1 cellular context compared by ENCODE assay signal in the genomic region with DNA sequence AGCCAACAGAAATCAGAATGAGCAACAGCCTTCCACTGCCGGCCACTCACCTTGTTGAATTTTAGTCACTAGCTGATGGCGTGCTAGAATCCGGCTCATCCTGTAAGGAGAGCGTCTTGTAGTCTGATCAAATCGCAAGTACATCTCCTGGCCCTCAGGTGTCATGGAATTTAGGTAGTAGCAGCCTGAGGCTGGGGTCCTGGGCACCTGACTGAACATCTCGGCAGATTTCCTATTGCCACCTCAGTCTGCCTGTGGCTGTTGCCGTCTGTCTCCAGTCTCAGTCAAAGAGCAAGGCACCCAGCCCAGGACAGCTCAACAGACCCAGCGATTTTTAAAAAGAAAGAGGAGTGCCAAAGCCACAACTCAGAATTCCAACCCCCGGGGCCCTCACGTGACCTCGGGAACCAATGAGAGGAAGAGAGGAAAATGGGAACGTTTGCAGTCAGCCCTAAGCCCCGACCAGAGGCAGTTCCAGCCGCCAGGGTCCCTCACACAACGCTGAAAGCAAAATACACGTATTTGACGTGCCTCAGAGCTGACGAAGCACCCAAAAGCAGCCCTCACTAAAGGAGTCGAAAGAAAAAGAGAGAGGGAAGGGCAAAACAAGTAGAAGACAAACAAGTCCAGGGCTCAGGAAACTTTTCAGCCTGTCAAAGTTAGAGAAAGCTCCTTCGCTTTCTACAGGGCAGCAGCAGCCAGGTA.
A peak's percentile ranks its signal among the peaks of the same experiment; 100 is the strongest.
TF ChIP-seq lines count a peak whose summit lies in the region.

A gene with protein sequence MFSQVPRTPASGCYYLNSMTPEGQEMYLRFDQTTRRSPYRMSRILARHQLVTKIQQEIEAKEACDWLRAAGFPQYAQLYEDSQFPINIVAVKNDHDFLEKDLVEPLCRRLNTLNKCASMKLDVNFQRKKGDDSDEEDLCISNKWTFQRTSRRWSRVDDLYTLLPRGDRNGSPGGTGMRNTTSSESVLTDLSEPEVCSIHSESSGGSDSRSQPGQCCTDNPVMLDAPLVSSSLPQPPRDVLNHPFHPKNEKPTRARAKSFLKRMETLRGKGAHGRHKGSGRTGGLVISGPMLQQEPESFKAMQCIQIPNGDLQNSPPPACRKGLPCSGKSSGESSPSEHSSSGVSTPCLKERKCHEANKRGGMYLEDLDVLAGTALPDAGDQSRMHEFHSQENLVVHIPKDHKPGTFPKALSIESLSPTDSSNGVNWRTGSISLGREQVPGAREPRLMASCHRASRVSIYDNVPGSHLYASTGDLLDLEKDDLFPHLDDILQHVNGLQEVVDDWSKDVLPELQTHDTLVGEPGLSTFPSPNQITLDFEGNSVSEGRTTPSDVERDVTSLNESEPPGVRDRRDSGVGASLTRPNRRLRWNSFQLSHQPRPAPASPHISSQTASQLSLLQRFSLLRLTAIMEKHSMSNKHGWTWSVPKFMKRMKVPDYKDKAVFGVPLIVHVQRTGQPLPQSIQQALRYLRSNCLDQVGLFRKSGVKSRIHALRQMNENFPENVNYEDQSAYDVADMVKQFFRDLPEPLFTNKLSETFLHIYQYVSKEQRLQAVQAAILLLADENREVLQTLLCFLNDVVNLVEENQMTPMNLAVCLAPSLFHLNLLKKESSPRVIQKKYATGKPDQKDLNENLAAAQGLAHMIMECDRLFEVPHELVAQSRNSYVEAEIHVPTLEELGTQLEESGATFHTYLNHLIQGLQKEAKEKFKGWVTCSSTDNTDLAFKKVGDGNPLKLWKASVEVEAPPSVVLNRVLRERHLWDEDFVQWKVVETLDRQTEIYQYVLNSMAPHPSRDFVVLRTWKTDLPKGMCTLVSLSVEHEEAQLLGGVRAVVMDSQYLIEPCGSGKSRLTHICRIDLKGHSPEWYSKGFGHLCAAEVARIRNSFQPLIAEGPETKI (minus strand): TSS at position 336 of the 705 bp plus-strand sequence. CDS start 117 bp downstream, at position 219.

TF ChIP-seq in liver, 16 proteins besides CTCF, POLR2A, EP300 and RAD21 (continued from another document):
- TF ChIP-seq, protein P1, sequence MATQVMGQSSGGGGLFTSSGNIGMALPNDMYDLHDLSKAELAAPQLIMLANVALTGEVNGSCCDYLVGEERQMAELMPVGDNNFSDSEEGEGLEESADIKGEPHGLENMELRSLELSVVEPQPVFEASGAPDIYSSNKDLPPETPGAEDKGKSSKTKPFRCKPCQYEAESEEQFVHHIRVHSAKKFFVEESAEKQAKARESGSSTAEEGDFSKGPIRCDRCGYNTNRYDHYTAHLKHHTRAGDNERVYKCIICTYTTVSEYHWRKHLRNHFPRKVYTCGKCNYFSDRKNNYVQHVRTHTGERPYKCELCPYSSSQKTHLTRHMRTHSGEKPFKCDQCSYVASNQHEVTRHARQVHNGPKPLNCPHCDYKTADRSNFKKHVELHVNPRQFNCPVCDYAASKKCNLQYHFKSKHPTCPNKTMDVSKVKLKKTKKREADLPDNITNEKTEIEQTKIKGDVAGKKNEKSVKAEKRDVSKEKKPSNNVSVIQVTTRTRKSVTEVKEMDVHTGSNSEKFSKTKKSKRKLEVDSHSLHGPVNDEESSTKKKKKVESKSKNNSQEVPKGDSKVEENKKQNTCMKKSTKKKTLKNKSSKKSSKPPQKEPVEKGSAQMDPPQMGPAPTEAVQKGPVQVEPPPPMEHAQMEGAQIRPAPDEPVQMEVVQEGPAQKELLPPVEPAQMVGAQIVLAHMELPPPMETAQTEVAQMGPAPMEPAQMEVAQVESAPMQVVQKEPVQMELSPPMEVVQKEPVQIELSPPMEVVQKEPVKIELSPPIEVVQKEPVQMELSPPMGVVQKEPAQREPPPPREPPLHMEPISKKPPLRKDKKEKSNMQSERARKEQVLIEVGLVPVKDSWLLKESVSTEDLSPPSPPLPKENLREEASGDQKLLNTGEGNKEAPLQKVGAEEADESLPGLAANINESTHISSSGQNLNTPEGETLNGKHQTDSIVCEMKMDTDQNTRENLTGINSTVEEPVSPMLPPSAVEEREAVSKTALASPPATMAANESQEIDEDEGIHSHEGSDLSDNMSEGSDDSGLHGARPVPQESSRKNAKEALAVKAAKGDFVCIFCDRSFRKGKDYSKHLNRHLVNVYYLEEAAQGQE (IDR thresholded peaks at IDR 0.05): peak; percentile 95
TF ChIP-seq in liver: peak in this region for 9.
